Comparison of ENCODE assay signal across 8 cellular contexts in genomic region chr9:133374612-133375115, GRCh38. TPM values are rescaled to one million over a fixed set of nuclear protein-coding genes. Genes with fewer than 3 reads are reported as not detected.
A peak's percentile ranks its signal among the peaks of the same experiment; 100 is the strongest.
DNase-seq lines count a peak whose midpoint lies in the region; ATAC-seq and TF ChIP-seq lines count a peak whose summit lies in the region.

No MANE protein-coding gene starts in this region.

- DNase-seq in CD8-positive, alpha-beta T cell, result peak in 1 of 7 experiments; percentile 29
- DNase-seq in NOMO-1 treated with DMSO at 0.1 percent for 48 hours (lab: John Stamatoyannopoulos, UW; ENCODE audit: unreplicated experiment), result peak; percentile 71
- DNase-seq in central memory CD4-positive, alpha-beta T cell, result peak; percentile 51
- no peak for DNase-seq in NCI-H1092 (lab: John Stamatoyannopoulos, UW)
- no peak for DNase-seq in UCSD-AML1 (lab: John Stamatoyannopoulos, UW; ENCODE audit: unreplicated experiment)

- peak overlapping the region; percentile 92 for H3K4me3 Mint-ChIP-seq in CD8-positive, alpha-beta T cell

- H3K36me3 Mint-ChIP-seq in CD8-positive, alpha-beta T cell, result peaks cover 28% of the 10 kb centered on the region

- H3K4me1 Mint-ChIP-seq in CD8-positive, alpha-beta T cell (ENCODE audit: low read depth), result peaks cover 53% of the 10 kb centered on the region

- peak overlapping the region; percentile 67 for H3K4me3 ChIP-seq in CD8-positive, alpha-beta T cell (ENCODE audit: low read depth, low read length)
- peak overlapping the region; percentile 86 to 87 for H3K4me3 ChIP-seq in muscle layer of colon (ENCODE audit: low read depth in 1 of 2, low read length in 2 of 2)

- H3K27me3 Mint-ChIP-seq in CD8-positive, alpha-beta T cell (ENCODE audit: low read depth), result no peaks in the 10 kb centered on the region

- peaks cover 54% of the 10 kb centered on the region for H3K4me1 ChIP-seq in CD8-positive, alpha-beta T cell (ENCODE audit: insufficient read depth, low read length)
- H3K4me1 ChIP-seq in muscle layer of colon (ENCODE audit: insufficient read depth, low read length), result peaks cover 44% of the 10 kb centered on the region

- H3K9ac ChIP-seq in muscle layer of colon (ENCODE audit: low read length), result peak overlapping the region; percentile 97

- ATAC-seq in CD8-positive, alpha-beta T cell, result peak; percentile 7
- ATAC-seq in GM21526 (IDR thresholded peaks at IDR 0.05; ENCODE audit: low FRiP score, unreplicated experiment), result no peak
- ATAC-seq in GM19397 (IDR thresholded peaks at IDR 0.05; ENCODE audit: unreplicated experiment), result no peak

- H3K9me3 ChIP-seq in CD8-positive, alpha-beta T cell (ENCODE audit: low read length), result no peaks in the 10 kb centered on the region
- H3K9me3 ChIP-seq in muscle layer of colon (ENCODE audit: low read length), result no peaks in the 10 kb centered on the region

- H3K27ac ChIP-seq in CD8-positive, alpha-beta T cell (ENCODE audit: low read depth, low read length), result peak overlapping the region; percentile 78
- H3K27ac ChIP-seq in muscle layer of colon (ENCODE audit: low read depth, low read length), result peak overlapping the region; percentile 86

- peak overlapping the region; percentile 95 for H3K27ac Mint-ChIP-seq in CD8-positive, alpha-beta T cell

- intact Hi-C loops in CD8-positive, alpha-beta T cell (cut with DNase I, micrococcal nuclease), result loop anchor here in 1 of 2 experiments (5.0 kb wide), 3 partner anchors 33 to 497 kb away; partner anchors contain the start of genes AK8, REXO4 and SPACA9

- TF ChIP-seq CTCF in CD8-positive, alpha-beta T cell (IDR thresholded peaks at IDR 0.05), result no peak

- H3K9me3 Mint-ChIP-seq in CD8-positive, alpha-beta T cell, result no peaks in the 10 kb centered on the region

- H3K27me3 ChIP-seq in CD8-positive, alpha-beta T cell (ENCODE audit: insufficient read depth, low read length), result no peaks in the 10 kb centered on the region
- H3K27me3 ChIP-seq in muscle layer of colon (ENCODE audit: control insufficient read depth in 1 of 2, insufficient read depth in 2 of 2, low read length in 2 of 2), result no peaks in the 10 kb centered on the region

- CTCF ChIA-PET in CD8-positive, alpha-beta T cell (lab: Charles Lee), result interaction anchor here (1.3 kb wide), 1 partner anchor 18 kb away, joined by 3 read pairs; no protein-coding TSS in a partner anchor

- no peaks in the 10 kb centered on the region for H3K36me3 ChIP-seq in CD8-positive, alpha-beta T cell (ENCODE audit: insufficient read depth, low read length)
- peaks cover 18% of the 10 kb centered on the region for H3K36me3 ChIP-seq in muscle layer of colon (ENCODE audit: insufficient read depth, low read length)

- POLR2A ChIA-PET in CD8-positive, alpha-beta T cell (lab: Charles Lee), result interaction anchor here (0.7 to 2.7 kb wide), 5 partner anchors 11 to 344 kb away, joined by 3 to 17 read pairs (median 4); partner anchors contain the start of genes GTF3C5, MED22 and RPL7A

RNA-seq across cellular contexts. Expression of gene SURF4, which starts 1.2 kb away (rescaled TPM):
- 100 to 1,000 TPM; 228 TPM for total RNA-seq in CD8-positive, alpha-beta T cell

RNA-seq across cellular contexts. Expression of gene STKLD1, which starts 1.5 kb away (rescaled TPM):
- total RNA-seq in CD8-positive, alpha-beta T cell, result 1 to 10 TPM in 1 of 2 experiments, under 1 TPM in 1; 0.92 to 1.8 TPM

RNA-seq across cellular contexts. Expression of gene SURF2, which starts 18.3 kb away (rescaled TPM):
- total RNA-seq in CD8-positive, alpha-beta T cell, result 10 to 100 TPM; 18.6 to 21.9 TPM

RNA-seq across cellular contexts. Expression of gene SURF1, which starts 18.4 kb away (rescaled TPM):
- 10 to 100 TPM; 34.3 to 36.8 TPM for total RNA-seq in CD8-positive, alpha-beta T cell

RNA-seq across cellular contexts. Expression of gene RPL7A, which starts 26.6 kb away (rescaled TPM):
- total RNA-seq in CD8-positive, alpha-beta T cell, result 1,000 to 10,000 TPM; 2,612 to 2,623 TPM

Comparison
In these comparisons a context has a peak if more than half of its experiments do, and no peak if none do; other contexts are left out.
1. DNase-seq: peak in NOMO-1 treated with DMSO at 0.1 percent for 48 hours (single experiment) and central memory CD4-positive, alpha-beta T cell (single experiment); none in NCI-H1092 (single experiment) and UCSD-AML1 (single experiment).